ENCODE assay signal across 8 cellular contexts in genomic region chr6:150016324-150017185, GRCh38. TPM values are rescaled to one million over a fixed set of nuclear protein-coding genes. Genes with fewer than 3 reads are reported as not detected.
DNase-seq lines count a peak whose midpoint lies in the region; ATAC-seq and TF ChIP-seq lines count a peak whose summit lies in the region.

No MANE protein-coding gene starts in this region.

- H3K27me3 ChIP-seq in GM06990 (replicated peaks; ENCODE audit: control insufficient read depth, insufficient read depth, low read length): peaks cover 1% of the 10 kb centered on the region

- H3K4me3 ChIP-seq in GM06990 (replicated peaks; ENCODE audit: low read depth, low read length): no peak overlapping the region

- DNase-seq in A172 (ENCODE audit: low spot score) (peak; percentile 49), GM06990 (ENCODE audit: extremely low read depth, insufficient read length) (peak; percentile 42), NCI-H774 (lab: John Stamatoyannopoulos, UW) (peak; percentile 59), activated T-cell treated with anti-CD3 and anti-CD28 coated beads for 4 hours (peak; percentile 45), fibroblast of gingiva (ENCODE audit: low read depth) (peak; percentile 66)
- peak; percentile 72 for DNase-seq in natural killer cell treated with Interleukin-12 subunit alpha and Interleukin-12 subunit beta and Interleukin-15 and Interleukin-18, amount 100 ng/mL, for 72 hours (ENCODE audit: low spot score)

- peaks cover 57 to 73% of the 10 kb centered on the region in 2 donors for H3K27me3 Mint-ChIP-seq in natural killer cell treated with Interleukin-12 subunit alpha and Interleukin-12 subunit beta and Interleukin-15 and Interleukin-18, amount 100 ng/mL, for 72 hours

- no peaks in the 10 kb centered on the region for H3K36me3 ChIP-seq in GM06990 (ENCODE audit: control insufficient read depth, insufficient read depth, low read length)

- TF ChIP-seq CTCF in GM06990 (IDR thresholded peaks at IDR 0.05; ENCODE audit: insufficient read depth, low read length, poor library complexity, severe bottlenecking): peak; percentile 39

- ATAC-seq in HG03354 (IDR thresholded peaks at IDR 0.05; ENCODE audit: poor library complexity, severe bottlenecking, unreplicated experiment) (peak; percentile 65), GM19023 (IDR thresholded peaks at IDR 0.05; ENCODE audit: unreplicated experiment) (no peak)
- ATAC-seq in natural killer cell treated with Interleukin-12 subunit alpha and Interleukin-12 subunit beta and Interleukin-15 and Interleukin-18, amount 100 ng/mL, for 72 hours: peak; percentile 61 to 74

- no peaks in the 10 kb centered on the region for H3K9me3 Mint-ChIP-seq in natural killer cell treated with Interleukin-12 subunit alpha and Interleukin-12 subunit beta and Interleukin-15 and Interleukin-18, amount 100 ng/mL, for 72 hours

- no peak overlapping the region for H3K4me3 Mint-ChIP-seq in natural killer cell treated with Interleukin-12 subunit alpha and Interleukin-12 subunit beta and Interleukin-15 and Interleukin-18, amount 100 ng/mL, for 72 hours

- H3K4me1 Mint-ChIP-seq in natural killer cell treated with Interleukin-12 subunit alpha and Interleukin-12 subunit beta and Interleukin-15 and Interleukin-18, amount 100 ng/mL, for 72 hours (ENCODE audit: low read depth in 2 of 2): peaks cover 12 to 18% of the 10 kb centered on the region in 2 donors

- no peaks in the 10 kb centered on the region for H3K36me3 Mint-ChIP-seq in natural killer cell treated with Interleukin-12 subunit alpha and Interleukin-12 subunit beta and Interleukin-15 and Interleukin-18, amount 100 ng/mL, for 72 hours

- no peak overlapping the region for H3K27ac Mint-ChIP-seq in natural killer cell treated with Interleukin-12 subunit alpha and Interleukin-12 subunit beta and Interleukin-15 and Interleukin-18, amount 100 ng/mL, for 72 hours

RNA-seq across cellular contexts. Expression of gene RAET1L, which starts 8.8 kb away (rescaled TPM):
- total RNA-seq in A172 (2014; rRNA removed; shearing (Covaris generic)): 0.69 TPM in 1 of 2 replicates, not detected in the other
- total RNA-seq in natural killer cell treated with Interleukin-12 subunit alpha and Interleukin-12 subunit beta and Interleukin-15 and Interleukin-18, amount 100 ng/mL, for 72 hours: not detected

RNA-seq across cellular contexts. Expression of gene ULBP3, which starts 52.4 kb away (rescaled TPM):
- total RNA-seq in A172 (2014; rRNA removed; shearing (Covaris generic)): 2.1 and 3.3 TPM in 2 replicates
- under 1 TPM; 0.45 to 0.98 TPM for total RNA-seq in natural killer cell treated with Interleukin-12 subunit alpha and Interleukin-12 subunit beta and Interleukin-15 and Interleukin-18, amount 100 ng/mL, for 72 hours

RNA-seq across cellular contexts. Expression of gene ULBP1, which starts 52.8 kb away (rescaled TPM):
- total RNA-seq in A172 (2014; rRNA removed; shearing (Covaris generic)): 0.07 and 0.38 TPM in 2 replicates
- 1 to 10 TPM in 1 of 2 donors, under 1 TPM in 1; 0.31 to 1.5 TPM for total RNA-seq in natural killer cell treated with Interleukin-12 subunit alpha and Interleukin-12 subunit beta and Interleukin-15 and Interleukin-18, amount 100 ng/mL, for 72 hours
